In genomic region chr20:45342863-45343444, GRCh38 we compare ENCODE assay signal across 1 cellular context.
TF ChIP-seq lines count a peak whose summit lies in the region.

No MANE protein-coding gene starts in this region.

TF ChIP-seq in endothelial cell of umbilical vein, 7 proteins besides CTCF, POLR2A, EP300 and RAD21:
- no peak for TF ChIP-seq MYC (IDR thresholded peaks at IDR 0.05; ENCODE audit: low read depth, low read length)
- TF ChIP-seq FOS (IDR thresholded peaks at IDR 0.05; ENCODE audit: borderline replicate concordance, insufficient read depth, low read length): no peak
- TF ChIP-seq GATA2 (IDR thresholded peaks at IDR 0.05; ENCODE audit: insufficient read depth, insufficient read length, low read depth, low read length): no peak
- TF ChIP-seq JUN (IDR thresholded peaks at IDR 0.05; ENCODE audit: borderline replicate concordance, insufficient read depth, insufficient read length, low read depth): no peak
- TF ChIP-seq, protein P1, sequence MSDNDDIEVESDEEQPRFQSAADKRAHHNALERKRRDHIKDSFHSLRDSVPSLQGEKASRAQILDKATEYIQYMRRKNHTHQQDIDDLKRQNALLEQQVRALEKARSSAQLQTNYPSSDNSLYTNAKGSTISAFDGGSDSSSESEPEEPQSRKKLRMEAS (IDR thresholded peaks at IDR 0.05; ENCODE audit: insufficient read depth, insufficient read length): no peak
- TF ChIP-seq EZH2 (IDR thresholded peaks at IDR 0.05; ENCODE audit: borderline replicate concordance, low read depth, low read length, severe bottlenecking): no peak
- no peak for TF ChIP-seq POLR2AphosphoS5 (IDR thresholded peaks at IDR 0.05; ENCODE audit: insufficient read depth, low read depth, low read length)
